ENCODE assay signal across 8 cellular contexts in genomic region chr13:114143806-114144605, GRCh38. TPM values are rescaled to one million over a fixed set of nuclear protein-coding genes. Genes with fewer than 3 reads are reported as not detected.
DNase-seq lines count a peak whose midpoint lies in the region; ATAC-seq and TF ChIP-seq lines count a peak whose summit lies in the region.

No MANE protein-coding gene starts in this region.

- H3K27ac ChIP-seq in Peyer's patch: peak overlapping the region in 3 of 4 donors; percentile 58 to 81 (median 62)

- no peaks in the 10 kb centered on the region for H3K9me3 ChIP-seq in Peyer's patch

- peak in 3 of 6 experiments; percentile 17 to 26 (median 22) for TF ChIP-seq CTCF in Peyer's patch (IDR thresholded peaks at IDR 0.05)

- no peaks in the 10 kb centered on the region for H3K27me3 ChIP-seq in Peyer's patch

- no peak for TF ChIP-seq POLR2A in Peyer's patch (IDR thresholded peaks at IDR 0.05)

- H3K4me3 ChIP-seq in Peyer's patch: no peak overlapping the region

- ATAC-seq in GM19328 (IDR thresholded peaks at IDR 0.05; ENCODE audit: unreplicated experiment) (no peak), GM18870 (IDR thresholded peaks at IDR 0.05; ENCODE audit: unreplicated experiment) (no peak)

- H3K4me1 ChIP-seq in Peyer's patch: peaks cover 0 to 45% (median 15%) of the 10 kb centered on the region in 4 donors

- DNase-seq in stimulated activated CD4-positive, alpha-beta T cell treated with anti-CD3 and anti-CD28 coated beads, Interleukin-15, amount 100 ng/mL, for 24 hours: peak; percentile 59
- no peak for DNase-seq in stimulated activated CD4-positive, alpha-beta T cell treated with anti-CD3 and anti-CD28 coated beads, Interleukin-12 subunit alpha, Interleukin-12 subunit beta, amount 100 ng/mL, for 4 hours
- DNase-seq in Peyer's patch: peak; percentile 3 to 67 (median 46)
- DNase-seq in cerebellar cortex (ENCODE audit: low spot score): peak; percentile 35
- peak; percentile 48 for DNase-seq in stimulated activated CD4-positive, alpha-beta T cell treated with anti-CD3 and anti-CD28 coated beads, Interleukin-4, amount 100 ng/mL, for 1 hour
- DNase-seq in NOMO-1 treated with DMSO at 0.1 percent for 48 hours (lab: John Stamatoyannopoulos, UW; ENCODE audit: unreplicated experiment): no peak

- no peaks in the 10 kb centered on the region for H3K36me3 ChIP-seq in Peyer's patch

RNA-seq across cellular contexts. Expression of gene RASA3, which starts 11.6 kb away (rescaled TPM):
- 10 to 100 TPM in 1 of 4 donors, 1 to 10 TPM in 3; 3.5 to 41.3 (median 6.9) TPM for total RNA-seq in Peyer's patch

RNA-seq across cellular contexts. Expression of gene CFAP97D2, which starts 35.1 kb away (rescaled TPM):
- not detected for total RNA-seq in Peyer's patch

Comparison
In these comparisons a context has a peak if more than half of its experiments do, and no peak if none do; other contexts are left out.
1. DNase-seq: peak in stimulated activated CD4-positive, alpha-beta T cell treated with anti-CD3 and anti-CD28 coated beads, Interleukin-15, amount 100 ng/mL, for 24 hours (single experiment), Peyer's patch (3 of 3), cerebellar cortex (single experiment) and stimulated activated CD4-positive, alpha-beta T cell treated with anti-CD3 and anti-CD28 coated beads, Interleukin-4, amount 100 ng/mL, for 1 hour (single experiment); none in stimulated activated CD4-positive, alpha-beta T cell treated with anti-CD3 and anti-CD28 coated beads, Interleukin-12 subunit alpha, Interleukin-12 subunit beta, amount 100 ng/mL, for 4 hours (single experiment) and NOMO-1 treated with DMSO at 0.1 percent for 48 hours (single experiment).